Comparison of ENCODE assay signal across 20 cellular contexts in genomic region chr15:64107337-64107736, GRCh38.
"Had no signal": no experiment of that assay in that cellular context is flagged by ENCODE, and none has a peak within 500 bp of the region (broad histone marks: within the 10 kb centered on the region; RNA-seq: fewer than 3 reads in every experiment).

No MANE protein-coding gene starts in this region.

- H3K27ac ChIP-seq: coronary artery, gastroesophageal sphincter, right atrium auricular region had no signal

- DNase-seq: activated CD4-positive, alpha-beta T cell treated with anti-CD3 and anti-CD28 coated beads, Interleukin-2, amount 10 ng/mL, durations not matched to agents 7 days and 5 days; activated CD8-positive, alpha-beta memory T cell treated with anti-CD3 and anti-CD28 coated beads, Interleukin-2, amount 10 ng/mL, durations not matched to agents 7 days and 5 days; activated CD8-positive, alpha-beta T cell treated with anti-CD3 and anti-CD28 coated beads for 36 hours; activated gamma-delta T cell treated with Interleukin-2 at 50 U/mL for 16 hours; activated naive CD8-positive, alpha-beta T cell treated with anti-CD3 and anti-CD28 coated beads for 36 hours; amniotic stem cell; cerebellar nuclear complex; endodermal cell; head of caudate nucleus; naive thymus-derived CD8-positive, alpha-beta T cell; SK-N-SH; stimulated activated CD4-positive, alpha-beta T cell treated with anti-CD3 and anti-CD28 coated beads, Interleukin-4, amount 100 ng/mL, for 24 hours; stimulated activated naive CD8-positive, alpha-beta T cell treated with anti-CD3 and anti-CD28 coated beads, Interleukin-15, amount 100 ng/mL, for 72 hours; trophoblast cell had no signal

- H3K9me3 ChIP-seq: gastroesophageal sphincter, right atrium auricular region, SK-N-SH had no signal

- H3K9me3 Mint-ChIP-seq: activated CD4-positive, alpha-beta T cell treated with anti-CD3 and anti-CD28 coated beads, Interleukin-2, amount 10 ng/mL, durations not matched to agents 7 days and 5 days; activated CD8-positive, alpha-beta T cell treated with anti-CD3 and anti-CD28 coated beads for 36 hours; activated naive CD8-positive, alpha-beta T cell treated with anti-CD3 and anti-CD28 coated beads for 36 hours; activated T-helper 1 cell treated with anti-CD3 and anti-CD28 coated beads, Interleukin-12 subunit alpha, Interleukin-12 subunit beta, Interleukin-2, Interleukin-4 antibody, amounts not matched to agents 30 ng/mL and 10 ng/mL and 1 ng/mL, durations not matched to agents 14 hours and 24 hours and 36 hours; endodermal cell; stimulated activated naive CD8-positive, alpha-beta T cell treated with anti-CD3 and anti-CD28 coated beads, Interleukin-15, amount 100 ng/mL, for 72 hours had no signal

- H3K36me3 ChIP-seq: right atrium auricular region had no signal

- H3K4me3 ChIP-seq: coronary artery, gastroesophageal sphincter, right atrium auricular region had no signal

- H3K27me3 ChIP-seq: gastroesophageal sphincter, right atrium auricular region had no signal

- H3K27me3 Mint-ChIP-seq: activated CD4-positive, alpha-beta T cell treated with anti-CD3 and anti-CD28 coated beads, Interleukin-2, amount 10 ng/mL, durations not matched to agents 7 days and 5 days; activated CD8-positive, alpha-beta memory T cell treated with anti-CD3 and anti-CD28 coated beads, Interleukin-2, amount 10 ng/mL, durations not matched to agents 7 days and 5 days; activated CD8-positive, alpha-beta T cell treated with anti-CD3 and anti-CD28 coated beads for 36 hours; activated naive CD8-positive, alpha-beta T cell treated with anti-CD3 and anti-CD28 coated beads for 36 hours; naive thymus-derived CD8-positive, alpha-beta T cell; progenitor cell of endocrine pancreas; stimulated activated naive CD8-positive, alpha-beta T cell treated with anti-CD3 and anti-CD28 coated beads, Interleukin-15, amount 100 ng/mL, for 72 hours had no signal

- H3K4me3 Mint-ChIP-seq: activated CD4-positive, alpha-beta T cell treated with anti-CD3 and anti-CD28 coated beads, Interleukin-2, amount 10 ng/mL, durations not matched to agents 7 days and 5 days; activated CD8-positive, alpha-beta memory T cell treated with anti-CD3 and anti-CD28 coated beads, Interleukin-2, amount 10 ng/mL, durations not matched to agents 7 days and 5 days; activated CD8-positive, alpha-beta T cell treated with anti-CD3 and anti-CD28 coated beads for 36 hours; activated naive CD8-positive, alpha-beta T cell treated with anti-CD3 and anti-CD28 coated beads for 36 hours; activated T-helper 1 cell treated with anti-CD3 and anti-CD28 coated beads, Interleukin-12 subunit alpha, Interleukin-12 subunit beta, Interleukin-2, Interleukin-4 antibody, amounts not matched to agents 30 ng/mL and 10 ng/mL and 1 ng/mL, durations not matched to agents 14 hours and 24 hours and 36 hours; endodermal cell; naive thymus-derived CD8-positive, alpha-beta T cell; stimulated activated naive CD8-positive, alpha-beta T cell treated with anti-CD3 and anti-CD28 coated beads, Interleukin-15, amount 100 ng/mL, for 72 hours had no signal

- ATAC-seq: activated CD4-positive, CD25-positive, alpha-beta regulatory T cell treated with anti-CD3 and anti-CD28 coated beads, Interleukin-2, amount 50 U/mL, for 24 hours; activated CD8-positive, alpha-beta memory T cell treated with anti-CD3 and anti-CD28 coated beads, Interleukin-2, amount 10 ng/mL, durations not matched to agents 7 days and 5 days; activated CD8-positive, alpha-beta T cell treated with anti-CD3 and anti-CD28 coated beads for 36 hours; gastroesophageal sphincter; naive thymus-derived CD8-positive, alpha-beta T cell; stimulated activated naive CD8-positive, alpha-beta T cell treated with anti-CD3 and anti-CD28 coated beads, Interleukin-15, amount 100 ng/mL, for 72 hours had no signal

- H3K27ac Mint-ChIP-seq: activated CD4-positive, alpha-beta T cell treated with anti-CD3 and anti-CD28 coated beads, Interleukin-2, amount 10 ng/mL, durations not matched to agents 7 days and 5 days; activated CD8-positive, alpha-beta memory T cell treated with anti-CD3 and anti-CD28 coated beads, Interleukin-2, amount 10 ng/mL, durations not matched to agents 7 days and 5 days; activated CD8-positive, alpha-beta T cell treated with anti-CD3 and anti-CD28 coated beads for 36 hours; activated naive CD8-positive, alpha-beta T cell treated with anti-CD3 and anti-CD28 coated beads for 36 hours; activated T-helper 1 cell treated with anti-CD3 and anti-CD28 coated beads, Interleukin-12 subunit alpha, Interleukin-12 subunit beta, Interleukin-2, Interleukin-4 antibody, amounts not matched to agents 30 ng/mL and 10 ng/mL and 1 ng/mL, durations not matched to agents 14 hours and 24 hours and 36 hours; endodermal cell; stimulated activated naive CD8-positive, alpha-beta T cell treated with anti-CD3 and anti-CD28 coated beads, Interleukin-15, amount 100 ng/mL, for 72 hours had no signal
